In genomic region chr2:200741468-200742202, GRCh38 we compare ENCODE assay signal across 13 cellular contexts.
DNase-seq lines count a peak whose midpoint lies in the region; ATAC-seq and TF ChIP-seq lines count a peak whose summit lies in the region.
"Had no signal": no experiment of that assay in that cellular context is flagged by ENCODE, and none has a peak within 500 bp of the region (broad histone marks: within the 10 kb centered on the region; RNA-seq: fewer than 3 reads in every experiment).

No MANE protein-coding gene starts in this region.

- H3K4me2 ChIP-seq in IMR-90 (ENCODE audit: low read depth, low read length): no peak overlapping the region

- no peak overlapping the region for H2AK5ac ChIP-seq in IMR-90 (ENCODE audit: low read depth, low read length)

- POLR2A ChIA-PET in IMR-90 (lab: Charles Lee; ENCODE audit: unreplicated experiment): no interaction called here
- POLR2A ChIA-PET in CD4-positive, alpha-beta memory T cell (lab: Charles Lee; ENCODE audit: partially characterized antibody): no interaction called here

- H3K27ac ChIP-seq in IMR-90 (ENCODE audit: insufficient read depth, low read length): no peak overlapping the region
- peak overlapping the region; percentile 22 for H3K27ac ChIP-seq in muscle layer of duodenum (ENCODE audit: low read length)
- H3K27ac ChIP-seq in tibial nerve: peak overlapping the region; percentile 35 to 84 (median 70)
- H3K27ac ChIP-seq in CD4-positive, alpha-beta memory T cell (ENCODE audit: low read depth, low read length): no peak overlapping the region
- H3K27ac ChIP-seq: brain microvascular endothelial cell had no signal

- no peak overlapping the region for H3K4ac ChIP-seq in IMR-90 (ENCODE audit: low read depth, low read length)

- no peak overlapping the region for H2BK20ac ChIP-seq in IMR-90 (ENCODE audit: low read depth, low read length)

- TF ChIP-seq POLR2A in IMR-90 (IDR thresholded peaks at IDR 0.05; ENCODE audit: low read depth, low read length) (no peak), tibial nerve (IDR thresholded peaks at IDR 0.05) (no peak)

- H3K4me1 Mint-ChIP-seq in CD4-positive, alpha-beta memory T cell: no peaks in the 10 kb centered on the region

- dilution Hi-C loops in IMR-90 (cut with HindIII; ENCODE audit: low sequenced_read_pairs, unreplicated experiment): no loop called here

- no peaks in the 10 kb centered on the region for H4K20me1 ChIP-seq in IMR-90 (ENCODE audit: insufficient read depth, low read length)

- no peak overlapping the region for H3K56ac ChIP-seq in IMR-90 (ENCODE audit: extremely low read depth, insufficient read depth, low read length)

- no peak overlapping the region for H4K5ac ChIP-seq in IMR-90 (ENCODE audit: low read depth, low read length)

- WGBS in IMR-90 (ENCODE audit: extremely low coverage in 2 of 2, insufficient read length in 1 of 2), 2 experiments: 47% methylated on average over 3 of the region's 8 CpGs; no CpG with 5 or more reads in 1 of the 2 experiments
- 50% methylated on average over 7 to 8 of the region's 8 CpGs for WGBS in tibial nerve, 2 donors

- H3K9me3 ChIP-seq in IMR-90 (ENCODE audit: control insufficient read depth, insufficient read depth, low read length) (no peaks in the 10 kb centered on the region), muscle layer of duodenum (ENCODE audit: control insufficient read depth in 1 of 2, low read length in 2 of 2) (no peaks in the 10 kb centered on the region), tibial nerve (no peaks in the 10 kb centered on the region)
- H3K9me3 ChIP-seq in CD4-positive, alpha-beta memory T cell (ENCODE audit: control insufficient read depth in 1 of 2, low read length in 2 of 2): no peaks in the 10 kb centered on the region

- no peak overlapping the region for H3K23ac ChIP-seq in IMR-90 (ENCODE audit: low read depth, low read length)

- peaks cover 6 to 9% of the 10 kb centered on the region in 2 donors for H3K27me3 Mint-ChIP-seq in CD4-positive, alpha-beta memory T cell

- H4K91ac ChIP-seq in IMR-90 (ENCODE audit: insufficient read depth, low read depth, low read length): 0 out of 2 replicates have a peak overlapping the region, but pooled peaks have one; percentile 7

- H2BK15ac ChIP-seq in IMR-90 (ENCODE audit: low read depth, low read length): no peak overlapping the region

- no peaks in the 10 kb centered on the region for H3K36me3 Mint-ChIP-seq in CD4-positive, alpha-beta memory T cell

- CTCF ChIA-PET in IMR-90 (lab: Yijun Ruan, JAX): interaction anchor here (1.6 kb wide), 1 partner anchor 15 kb away, joined by 4 read pairs; no protein-coding TSS in a partner anchor
- CTCF ChIA-PET in CD4-positive, alpha-beta memory T cell (lab: Charles Lee; ENCODE audit: partially characterized antibody): no interaction called here

- no peak overlapping the region for H3K4me3 Mint-ChIP-seq in CD4-positive, alpha-beta memory T cell
- H3K4me3 Mint-ChIP-seq: activated T-cell treated with anti-CD3 and anti-CD28 coated beads, Interleukin-2, amount 50 U/mL, for 4 hours had no signal

- no peak overlapping the region for H3K4me3 ChIP-seq in IMR-90 (ENCODE audit: insufficient read depth, low read depth, low read length)
- no peak overlapping the region for H3K4me3 ChIP-seq in muscle layer of duodenum (ENCODE audit: low read depth in 1 of 2, low read length in 2 of 2)
- no peak overlapping the region for H3K4me3 ChIP-seq in tibial nerve
- H3K4me3 ChIP-seq in CD4-positive, alpha-beta memory T cell (ENCODE audit: low read length in 2 of 2): no peak overlapping the region

- H3K4me1 ChIP-seq in IMR-90 (ENCODE audit: control insufficient read depth, insufficient read depth, low read length): peaks cover 6% of the 10 kb centered on the region
- peaks cover 0 to 35% of the 10 kb centered on the region in 2 donors for H3K4me1 ChIP-seq in muscle layer of duodenum (ENCODE audit: control insufficient read depth in 1 of 2, insufficient read depth in 2 of 2, low read length in 2 of 2)
- H3K4me1 ChIP-seq in tibial nerve: peaks cover 0 to 50% (median 16%) of the 10 kb centered on the region in 4 donors
- no peaks in the 10 kb centered on the region for H3K4me1 ChIP-seq in CD4-positive, alpha-beta memory T cell (ENCODE audit: insufficient read depth, low read length)

- peak overlapping the region in 1 of 7 donors; percentile 42 for H3K27ac Mint-ChIP-seq in CD4-positive, alpha-beta memory T cell

- no peak for TF ChIP-seq RAD21 in IMR-90 (IDR thresholded peaks at IDR 0.05; ENCODE audit: low read length)

- no peak overlapping the region for H3K14ac ChIP-seq in IMR-90 (replicated peaks; ENCODE audit: low read depth, low read length)

- intact Hi-C loops in IMR-90 (cut with micrococcal nuclease): no loop called here
- intact Hi-C loops in CD4-positive, alpha-beta memory T cell (cut with micrococcal nuclease): no loop called here

- H3K18ac ChIP-seq in IMR-90 (ENCODE audit: low read depth, low read length): no peak overlapping the region; the same call in 1 of the 2 replicates

- H3K9me1 ChIP-seq in IMR-90 (ENCODE audit: insufficient read depth, low read length): peaks cover 6% of the 10 kb centered on the region

- BruUV-seq in IMR-90 (replicated peaks; lab: Mats Ljungman, UMichigan): no TSS peak

- no peaks in the 10 kb centered on the region for H3K27me3 ChIP-seq in IMR-90 (ENCODE audit: control insufficient read depth, insufficient read depth, low read length)
- no peaks in the 10 kb centered on the region for H3K27me3 ChIP-seq in muscle layer of duodenum (ENCODE audit: low read depth, low read length)
- no peaks in the 10 kb centered on the region for H3K27me3 ChIP-seq in tibial nerve
- no peaks in the 10 kb centered on the region for H3K27me3 ChIP-seq in CD4-positive, alpha-beta memory T cell (ENCODE audit: insufficient read depth, low read length)
- H3K27me3 ChIP-seq: brain microvascular endothelial cell had no signal

- no peaks in the 10 kb centered on the region; a peak in 1 of 4 replicates for H3K79me1 ChIP-seq in IMR-90 (ENCODE audit: low read depth in 1 of 2, low read length in 2 of 2)

- DNase-seq in IMR-90 (no peak), tibial nerve (ENCODE audit: low spot score in 2 of 2) (no peak), hepatic stellate cell (ENCODE audit: low spot score) (no peak), cerebellar cortex (ENCODE audit: low spot score) (no peak)
- DNase-seq in CD4-positive, alpha-beta memory T cell: no peak
- DNase-seq: activated T-cell treated with anti-CD3 and anti-CD28 coated beads, Interleukin-2, amount 50 U/mL, for 4 hours; brain microvascular endothelial cell; NCI-H187 treated with DMSO at 0.1 percent for 48 hours; stimulated activated naive CD4-positive, alpha-beta T cell treated with Interleukin-2 at 50 U/mL for 16 hours; T1000 had no signal

- H2AK9ac ChIP-seq in IMR-90 (replicated peaks; ENCODE audit: low read depth, low read length, poor library complexity): peak overlapping the region; percentile 9

- peak overlapping the region in 1 of 2 experiments; percentile 10; a peak in 1 of 4 replicates for H4K8ac ChIP-seq in IMR-90 (ENCODE audit: low read depth in 2 of 2, low read length in 2 of 2)

- H3K36me3 ChIP-seq in IMR-90 (ENCODE audit: control insufficient read depth, insufficient read depth, low read length) (no peaks in the 10 kb centered on the region), muscle layer of duodenum (ENCODE audit: control insufficient read depth in 1 of 2, insufficient read depth in 2 of 2, low read length in 2 of 2) (no peaks in the 10 kb centered on the region), tibial nerve (no peaks in the 10 kb centered on the region)
- no peaks in the 10 kb centered on the region for H3K36me3 ChIP-seq in CD4-positive, alpha-beta memory T cell (ENCODE audit: insufficient read depth, low read length)
- H3K36me3 ChIP-seq: brain microvascular endothelial cell had no signal

- H2BK120ac ChIP-seq in IMR-90 (ENCODE audit: low read depth, low read length): no peak overlapping the region

- H3K9ac ChIP-seq in IMR-90 (ENCODE audit: low read depth, low read length): no peak overlapping the region

- H2BK5ac ChIP-seq in IMR-90 (ENCODE audit: low read depth, low read length, poor library complexity, severe bottlenecking): no peak overlapping the region

- ATAC-seq in IMR-90 (ENCODE audit: low read depth) (no peak), esophagus mucosa (peak; percentile 83), HG02642 (IDR thresholded peaks at IDR 0.05; ENCODE audit: poor library complexity, unreplicated experiment) (no peak)
- ATAC-seq: activated T-cell treated with anti-CD3 and anti-CD28 coated beads, Interleukin-2, amount 50 U/mL, for 4 hours had no signal

- no peak for TF ChIP-seq EP300 in tibial nerve (IDR thresholded peaks at IDR 0.05)

- peak overlapping the region; percentile 62 for H2AFZ ChIP-seq in IMR-90 (replicated peaks; ENCODE audit: low read length, poor library complexity)

- no peaks in the 10 kb centered on the region for H3K9me3 Mint-ChIP-seq in CD4-positive, alpha-beta memory T cell
- H3K9me3 Mint-ChIP-seq: activated T-cell treated with anti-CD3 and anti-CD28 coated beads, Interleukin-2, amount 50 U/mL, for 4 hours had no signal

- in situ Hi-C loops in IMR-90 (cut with MboI; ENCODE audit: low sequenced_read_pairs): no loop called here

- TF ChIP-seq CTCF in IMR-90 (conservative IDR thresholded peaks at IDR 0.05; ENCODE audit: low read depth, low read length) (no peak), tibial nerve (IDR thresholded peaks at IDR 0.05) (no peak)

TF ChIP-seq in IMR-90, 13 proteins besides CTCF, POLR2A, EP300 and RAD21:
- no peak for TF ChIP-seq MXI1 (IDR thresholded peaks at IDR 0.05; ENCODE audit: borderline replicate concordance, low read depth, low read length)
- TF ChIP-seq MAFK (IDR thresholded peaks at IDR 0.05; ENCODE audit: low read depth, low read length): no peak
- TF ChIP-seq, protein P1, sequence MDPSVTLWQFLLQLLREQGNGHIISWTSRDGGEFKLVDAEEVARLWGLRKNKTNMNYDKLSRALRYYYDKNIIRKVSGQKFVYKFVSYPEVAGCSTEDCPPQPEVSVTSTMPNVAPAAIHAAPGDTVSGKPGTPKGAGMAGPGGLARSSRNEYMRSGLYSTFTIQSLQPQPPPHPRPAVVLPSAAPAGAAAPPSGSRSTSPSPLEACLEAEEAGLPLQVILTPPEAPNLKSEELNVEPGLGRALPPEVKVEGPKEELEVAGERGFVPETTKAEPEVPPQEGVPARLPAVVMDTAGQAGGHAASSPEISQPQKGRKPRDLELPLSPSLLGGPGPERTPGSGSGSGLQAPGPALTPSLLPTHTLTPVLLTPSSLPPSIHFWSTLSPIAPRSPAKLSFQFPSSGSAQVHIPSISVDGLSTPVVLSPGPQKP (IDR thresholded peaks at IDR 0.05; ENCODE audit: borderline replicate concordance, low read depth, low read length): no peak
- TF ChIP-seq, protein P2, sequence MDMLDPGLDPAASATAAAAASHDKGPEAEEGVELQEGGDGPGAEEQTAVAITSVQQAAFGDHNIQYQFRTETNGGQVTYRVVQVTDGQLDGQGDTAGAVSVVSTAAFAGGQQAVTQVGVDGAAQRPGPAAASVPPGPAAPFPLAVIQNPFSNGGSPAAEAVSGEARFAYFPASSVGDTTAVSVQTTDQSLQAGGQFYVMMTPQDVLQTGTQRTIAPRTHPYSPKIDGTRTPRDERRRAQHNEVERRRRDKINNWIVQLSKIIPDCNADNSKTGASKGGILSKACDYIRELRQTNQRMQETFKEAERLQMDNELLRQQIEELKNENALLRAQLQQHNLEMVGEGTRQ (IDR thresholded peaks at IDR 0.05; ENCODE audit: low read depth, low read length): no peak
- no peak for TF ChIP-seq FOS (IDR thresholded peaks at IDR 0.05; ENCODE audit: low read depth, low read length)

Comparison
In these comparisons a context has a peak if more than half of its experiments do, and no peak if none do; other contexts are left out.
1. H3K27ac ChIP-seq: peak in muscle layer of duodenum (single experiment) and tibial nerve (4 of 4); none in IMR-90 (single experiment) and CD4-positive, alpha-beta memory T cell (single experiment).